ENCODE assay signal across 28 cellular contexts in genomic region chr3:117455782-117456181, GRCh38.
"Had no signal": no experiment of that assay in that cellular context is flagged by ENCODE, and none has a peak within 500 bp of the region (broad histone marks: within the 10 kb centered on the region; RNA-seq: fewer than 3 reads in every experiment).

No MANE protein-coding gene starts in this region.

- H3K4me3 Mint-ChIP-seq: stimulated activated effector memory CD8-positive, alpha-beta T cell treated with anti-CD3 and anti-CD28 coated beads, Interleukin-12 subunit alpha, Interleukin-12 subunit beta, amount 100 ng/mL, for 72 hours; stimulated activated memory B cell treated with anti-CD40 and anti-IgM and Interleukin-4, amounts not matched to agents 10 μg/mL and 1 μg/mL and 100 μg/mL, for 72 hours; stimulated activated naive B cell treated with anti-CD40 and anti-IgM and Interleukin-4, amounts not matched to agents 10 μg/mL and 1 μg/mL and 100 μg/mL, for 72 hours; stimulated activated naive CD8-positive, alpha-beta T cell treated with anti-CD3 and anti-CD28 coated beads, Interleukin-15, amount 100 ng/mL, for 72 hours; stimulated activated naive CD8-positive, alpha-beta T cell treated with anti-CD3 and anti-CD28 coated beads, Interleukin-15, Interleukin-2, amounts not matched to agents 100 ng/mL and 50 ng/mL, for 24 hours; type B pancreatic cell had no signal

- H3K27me3 Mint-ChIP-seq: stimulated activated memory B cell treated with anti-CD40 and anti-IgM and Interleukin-4, amounts not matched to agents 10 μg/mL and 1 μg/mL and 100 μg/mL, for 72 hours; stimulated activated naive B cell treated with anti-CD40 and anti-IgM and Interleukin-4, amounts not matched to agents 10 μg/mL and 1 μg/mL and 100 μg/mL, for 72 hours; stimulated activated naive CD8-positive, alpha-beta T cell treated with anti-CD3 and anti-CD28 coated beads, Interleukin-15, amount 100 ng/mL, for 72 hours; stimulated activated naive CD8-positive, alpha-beta T cell treated with anti-CD3 and anti-CD28 coated beads, Interleukin-15, Interleukin-2, amounts not matched to agents 100 ng/mL and 50 ng/mL, for 24 hours; type B pancreatic cell had no signal

- H3K27ac Mint-ChIP-seq: stimulated activated effector memory CD8-positive, alpha-beta T cell treated with anti-CD3 and anti-CD28 coated beads, Interleukin-12 subunit alpha, Interleukin-12 subunit beta, amount 100 ng/mL, for 72 hours; stimulated activated memory B cell treated with anti-CD40 and anti-IgM and Interleukin-4, amounts not matched to agents 10 μg/mL and 1 μg/mL and 100 μg/mL, for 72 hours; stimulated activated naive B cell treated with anti-CD40 and anti-IgM and Interleukin-4, amounts not matched to agents 10 μg/mL and 1 μg/mL and 100 μg/mL, for 72 hours; stimulated activated naive CD8-positive, alpha-beta T cell treated with anti-CD3 and anti-CD28 coated beads, Interleukin-15, amount 100 ng/mL, for 72 hours; stimulated activated naive CD8-positive, alpha-beta T cell treated with anti-CD3 and anti-CD28 coated beads, Interleukin-15, Interleukin-2, amounts not matched to agents 100 ng/mL and 50 ng/mL, for 24 hours; type B pancreatic cell had no signal

- DNase-seq: stimulated activated CD4-positive, alpha-beta T cell treated with anti-CD3 and anti-CD28 coated beads, Interleukin-2, amount 100 ng/mL, for 48 hours; stimulated activated CD4-positive, alpha-beta T cell treated with anti-CD3 and anti-CD28 coated beads, Interleukin-4, amount 100 ng/mL, for 1 hour; stimulated activated CD4-positive, alpha-beta T cell treated with anti-CD3 and anti-CD28 coated beads, Interleukin-4, amount 100 ng/mL, for 24 hours; stimulated activated CD4-positive, alpha-beta T cell treated with anti-CD3 and anti-CD28 coated beads, Interleukin-4, amount 100 ng/mL, for 4 hours; stimulated activated CD8-positive, alpha-beta memory T cell treated with anti-CD3 and anti-CD28 coated beads, Interleukin-4, amount 100 ng/mL, for 48 hours; stimulated activated naive B cell treated with anti-CD40 and anti-IgM and Interleukin-4, amounts not matched to agents 10 μg/mL and 1 μg/mL and 100 μg/mL, for 72 hours; stimulated activated naive CD4-positive, alpha-beta T cell; stimulated activated naive CD4-positive, alpha-beta T cell treated with Interleukin-2 at 50 U/mL for 16 hours; stimulated activated naive CD8-positive, alpha-beta T cell treated with anti-CD3 and anti-CD28 coated beads, Interleukin-15, amount 100 ng/mL, for 72 hours; stimulated activated naive CD8-positive, alpha-beta T cell treated with anti-CD3 and anti-CD28 coated beads, Interleukin-15, Interleukin-2, amounts not matched to agents 100 U/mL and 50 U/mL, for 24 hours; stomach; substantia nigra; testis; thyroid gland; tibial artery; transverse colon; trophoblast cell; upper lobe of left lung; upper lobe of right lung; uterus had no signal

- H3K4me1 ChIP-seq: stomach, suprapubic skin, testis, thyroid gland, tibial artery, tibial nerve, transverse colon, upper lobe of left lung, upper lobe of right lung, uterus, vagina had no signal

- H3K36me3 ChIP-seq: stomach, suprapubic skin, thoracic aorta, thyroid gland, tibial artery, tibial nerve, transverse colon, upper lobe of left lung, upper lobe of right lung, uterus, vagina had no signal

- H3K4me1 Mint-ChIP-seq: stimulated activated effector memory CD8-positive, alpha-beta T cell treated with anti-CD3 and anti-CD28 coated beads, Interleukin-12 subunit alpha, Interleukin-12 subunit beta, amount 100 ng/mL, for 72 hours; stimulated activated memory B cell treated with anti-CD40 and anti-IgM and Interleukin-4, amounts not matched to agents 10 μg/mL and 1 μg/mL and 100 μg/mL, for 72 hours; stimulated activated naive B cell treated with anti-CD40 and anti-IgM and Interleukin-4, amounts not matched to agents 10 μg/mL and 1 μg/mL and 100 μg/mL, for 72 hours; stimulated activated naive CD8-positive, alpha-beta T cell treated with anti-CD3 and anti-CD28 coated beads, Interleukin-15, amount 100 ng/mL, for 72 hours had no signal

- ATAC-seq: stimulated activated effector memory CD8-positive, alpha-beta T cell treated with anti-CD3 and anti-CD28 coated beads, Interleukin-12 subunit alpha, Interleukin-12 subunit beta, amount 100 ng/mL, for 72 hours; stimulated activated memory B cell treated with anti-CD40 and anti-IgM and Interleukin-4, amounts not matched to agents 10 μg/mL and 1 μg/mL and 100 μg/mL, for 72 hours; stimulated activated naive B cell treated with anti-CD40 and anti-IgM and Interleukin-4, amounts not matched to agents 10 μg/mL and 1 μg/mL and 100 μg/mL, for 72 hours; stimulated activated naive CD8-positive, alpha-beta T cell treated with anti-CD3 and anti-CD28 coated beads, Interleukin-15, amount 100 ng/mL, for 72 hours; stimulated activated naive CD8-positive, alpha-beta T cell treated with anti-CD3 and anti-CD28 coated beads, Interleukin-15, Interleukin-2, amounts not matched to agents 100 U/mL and 50 U/mL, for 24 hours; upper lobe of right lung had no signal

- H3K9me3 Mint-ChIP-seq: stimulated activated memory B cell treated with anti-CD40 and anti-IgM and Interleukin-4, amounts not matched to agents 10 μg/mL and 1 μg/mL and 100 μg/mL, for 72 hours; stimulated activated naive B cell treated with anti-CD40 and anti-IgM and Interleukin-4, amounts not matched to agents 10 μg/mL and 1 μg/mL and 100 μg/mL, for 72 hours; stimulated activated naive CD8-positive, alpha-beta T cell treated with anti-CD3 and anti-CD28 coated beads, Interleukin-15, Interleukin-2, amounts not matched to agents 100 ng/mL and 50 ng/mL, for 24 hours; type B pancreatic cell had no signal

- H3K36me3 Mint-ChIP-seq: stimulated activated effector memory CD8-positive, alpha-beta T cell treated with anti-CD3 and anti-CD28 coated beads, Interleukin-12 subunit alpha, Interleukin-12 subunit beta, amount 100 ng/mL, for 72 hours; stimulated activated memory B cell treated with anti-CD40 and anti-IgM and Interleukin-4, amounts not matched to agents 10 μg/mL and 1 μg/mL and 100 μg/mL, for 72 hours; stimulated activated naive B cell treated with anti-CD40 and anti-IgM and Interleukin-4, amounts not matched to agents 10 μg/mL and 1 μg/mL and 100 μg/mL, for 72 hours; type B pancreatic cell had no signal

- H3K27ac ChIP-seq: stomach, suprapubic skin, testis, thoracic aorta, thyroid gland, tibial artery, tibial nerve, transverse colon, upper lobe of left lung, upper lobe of right lung, uterus, vagina had no signal

- H3K9me3 ChIP-seq: stomach, suprapubic skin, testis, thoracic aorta, thyroid gland, tibial artery, tibial nerve, transverse colon, upper lobe of left lung, upper lobe of right lung, uterus, vagina had no signal

- H3K4me3 ChIP-seq: stomach, suprapubic skin, testis, thoracic aorta, thyroid gland, tibial artery, tibial nerve, transverse colon, upper lobe of left lung, upper lobe of right lung, uterus, vagina had no signal

- H3K27me3 ChIP-seq: stomach, suprapubic skin, testis, thyroid gland, tibial artery, tibial nerve, transverse colon, upper lobe of left lung, upper lobe of right lung, uterus, vagina had no signal
